In the genomic region with DNA sequence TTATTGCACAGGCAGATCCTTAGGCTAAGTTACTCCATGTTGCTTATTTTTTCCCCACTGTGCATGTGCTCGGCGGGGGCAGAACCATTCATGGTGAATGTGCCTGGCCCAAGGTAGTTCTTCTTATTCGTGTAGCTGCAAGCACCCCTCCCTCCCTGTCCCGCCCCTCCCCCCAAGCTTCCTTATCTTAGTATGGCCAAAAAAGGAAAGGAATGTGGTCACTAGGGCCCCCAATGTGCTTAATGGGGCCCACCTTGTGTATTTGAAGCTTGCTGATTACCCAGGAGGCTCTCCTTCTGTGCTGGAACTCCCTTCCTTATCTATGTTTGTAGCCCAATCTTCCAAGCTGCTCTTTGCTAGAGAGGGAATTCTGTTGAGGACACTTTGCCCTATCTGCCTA, we compare ENCODE assay signal across 27 cellular contexts.
"Had no signal": no experiment of that assay in that cellular context is flagged by ENCODE, and none has a peak within 500 bp of the region (broad histone marks: within the 10 kb centered on the region; RNA-seq: fewer than 3 reads in every experiment).

No MANE protein-coding gene starts in this region.

- H3K4me1 ChIP-seq: esophagus muscularis mucosa, foreskin keratinocyte, gastroesophageal sphincter, heart right ventricle, lower lobe of right lung, pancreas, right lobe of liver, suprapubic skin, transverse colon, vagina had no signal

- H3K9me3 ChIP-seq: esophagus muscularis mucosa, gastroesophageal sphincter, heart right ventricle, lower lobe of right lung, neutrophil, pancreas, right lobe of liver, suprapubic skin, transverse colon, vagina had no signal

- H3K36me3 Mint-ChIP-seq: natural killer cell had no signal

- DNase-seq: effector CD8-positive, alpha-beta T cell; foreskin keratinocyte; heart right ventricle; hippocampal formation; immature natural killer cell; islet precursor cell; left ventricle myocardium superior; lower lobe of right lung; natural killer cell; pancreas; right lobe of liver; small intestine; stimulated activated CD4-positive, alpha-beta T cell treated with anti-CD3 and anti-CD28 coated beads, Interleukin-1b, Interleukin-23, amount 100 ng/mL, for 48 hours; stimulated activated CD4-positive, alpha-beta T cell treated with anti-CD3 and anti-CD28 coated beads, Interleukin-4, amount 100 ng/mL, for 1 hour; stimulated activated CD8-positive, alpha-beta memory T cell treated with anti-CD3 and anti-CD28 coated beads, Interleukin-4, amount 100 ng/mL, for 48 hours; stimulated activated naive CD4-positive, alpha-beta T cell; stimulated activated naive CD8-positive, alpha-beta T cell treated with anti-CD3 and anti-CD28 coated beads, Interleukin-15, amount 100 ng/mL, for 72 hours; transverse colon had no signal

- H3K27ac ChIP-seq: esophagus muscularis mucosa, foreskin keratinocyte, gastroesophageal sphincter, heart right ventricle, lower lobe of right lung, neutrophil, pancreas, right lobe of liver, suprapubic skin, transverse colon, vagina had no signal

- H3K4me1 Mint-ChIP-seq: immature natural killer cell; natural killer cell; neural crest cell; stimulated activated naive CD8-positive, alpha-beta T cell treated with anti-CD3 and anti-CD28 coated beads, Interleukin-15, amount 100 ng/mL, for 72 hours had no signal

- H3K27me3 ChIP-seq: esophagus muscularis mucosa, foreskin keratinocyte, gastroesophageal sphincter, heart right ventricle, neutrophil, pancreas, right lobe of liver, suprapubic skin, transverse colon, vagina had no signal

- H3K36me3 ChIP-seq: esophagus muscularis mucosa, gastroesophageal sphincter, heart right ventricle, lower lobe of right lung, neutrophil, pancreas, right lobe of liver, suprapubic skin, transverse colon, vagina had no signal

- ATAC-seq: foreskin keratinocyte; gastroesophageal sphincter; heart right ventricle; left ventricle myocardium superior; lower lobe of right lung; natural killer cell; pancreas; right lobe of liver; stimulated activated naive CD8-positive, alpha-beta T cell treated with anti-CD3 and anti-CD28 coated beads, Interleukin-15, amount 100 ng/mL, for 72 hours had no signal

- H3K4me3 Mint-ChIP-seq: immature natural killer cell; natural killer cell; neural crest cell; stimulated activated naive CD8-positive, alpha-beta T cell treated with anti-CD3 and anti-CD28 coated beads, Interleukin-15, amount 100 ng/mL, for 72 hours had no signal

- FAIRE-seq: colon, endothelial cell of umbilical vein, pancreas, small intestine had no signal

- H3K27ac Mint-ChIP-seq: immature natural killer cell; natural killer cell; progenitor cell of endocrine pancreas; stimulated activated naive CD8-positive, alpha-beta T cell treated with anti-CD3 and anti-CD28 coated beads, Interleukin-15, amount 100 ng/mL, for 72 hours had no signal

- H3K27me3 Mint-ChIP-seq: progenitor cell of endocrine pancreas; stimulated activated naive CD8-positive, alpha-beta T cell treated with anti-CD3 and anti-CD28 coated beads, Interleukin-15, amount 100 ng/mL, for 72 hours had no signal

- H3K4me3 ChIP-seq: esophagus muscularis mucosa, gastroesophageal sphincter, heart right ventricle, lower lobe of right lung, pancreas, right lobe of liver, suprapubic skin, transverse colon, vagina had no signal
